In genomic region chr6:113343940-113344339, GRCh38 we compare ENCODE assay signal across 21 cellular contexts.
"Had no signal": no experiment of that assay in that cellular context is flagged by ENCODE, and none has a peak within 500 bp of the region (broad histone marks: within the 10 kb centered on the region; RNA-seq: fewer than 3 reads in every experiment).

No MANE protein-coding gene starts in this region.

- H3K27me3 ChIP-seq: brain microvascular endothelial cell had no signal

- H3K27ac Mint-ChIP-seq: activated CD4-positive, alpha-beta memory T cell treated with anti-CD3 and anti-CD28 coated beads for 36 hours; activated CD4-positive, alpha-beta T cell treated with anti-CD3 and anti-CD28 coated beads, Interleukin-2, amount 10 ng/mL, durations not matched to agents 7 days and 5 days; activated naive CD4-positive, alpha-beta T cell treated with anti-CD3 and anti-CD28 coated beads, Interleukin-2, amount 10 ng/mL, durations not matched to agents 7 days and 5 days; activated naive CD8-positive, alpha-beta T cell treated with anti-CD3 and anti-CD28 coated beads for 36 hours; activated T-cell treated with anti-CD3 and anti-CD28 coated beads, Interleukin-2, amount 50 U/mL, for 72 hours; activated T-helper 2 cell treated with anti-CD3 and anti-CD28 coated beads, Interferon-gamma antibody, Interleukin-2, Interleukin-4, amounts not matched to agents 10 μg/mL and 5 μg/mL and 100 μg/mL, durations not matched to agents 14 hours and 24 hours and 36 hours; T-helper 1 cell treated with Interleukin-12 subunit alpha and Interleukin-12 subunit beta and Interleukin-4 antibody, amounts not matched to agents 30 μg/mL and 1 μg/mL, for 36 hours had no signal

- H3K36me3 ChIP-seq: brain microvascular endothelial cell had no signal

- H3K4me3 Mint-ChIP-seq: activated CD4-positive, alpha-beta memory T cell treated with anti-CD3 and anti-CD28 coated beads for 36 hours; activated CD4-positive, alpha-beta T cell treated with anti-CD3 and anti-CD28 coated beads, Interleukin-2, amount 10 ng/mL, durations not matched to agents 7 days and 5 days; activated naive CD4-positive, alpha-beta T cell treated with anti-CD3 and anti-CD28 coated beads, Interleukin-2, amount 10 ng/mL, durations not matched to agents 7 days and 5 days; activated naive CD8-positive, alpha-beta T cell treated with anti-CD3 and anti-CD28 coated beads for 36 hours; activated T-cell treated with anti-CD3 and anti-CD28 coated beads, Interleukin-2, amount 50 U/mL, for 72 hours; T-helper 1 cell treated with Interleukin-12 subunit alpha and Interleukin-12 subunit beta and Interleukin-4 antibody, amounts not matched to agents 30 μg/mL and 1 μg/mL, for 36 hours had no signal

- DNase-seq: activated CD4-positive, alpha-beta memory T cell treated with anti-CD3 and anti-CD28 coated beads for 36 hours; activated CD4-positive, alpha-beta T cell treated with anti-CD3 and anti-CD28 coated beads, Interleukin-2, amount 10 ng/mL, durations not matched to agents 7 days and 5 days; activated CD4-positive, CD25-positive, alpha-beta regulatory T cell; activated CD8-positive, alpha-beta memory T cell treated with anti-CD3 and anti-CD28 coated beads for 24 hours; activated gamma-delta T cell treated with Interleukin-2 at 50 U/mL for 16 hours; activated naive CD4-positive, alpha-beta T cell treated with anti-CD3 and anti-CD28 coated beads, Interleukin-2, amount 10 ng/mL, durations not matched to agents 7 days and 5 days; activated naive CD8-positive, alpha-beta T cell treated with anti-CD3 and anti-CD28 coated beads for 36 hours; activated T-cell treated with anti-CD3 and anti-CD28 coated beads for 4 hours; activated T-cell treated with anti-CD3 and anti-CD28 coated beads, Interleukin-2, amount 50 U/mL, for 72 hours; brain microvascular endothelial cell; cerebellar nuclear complex; MM.1S; NCI-H1105; NCI-H1436; NCI-H1694 treated with DMSO at 0.1 percent for 48 hours; NCI-H2029 treated with DMSO at 0.1 percent for 48 hours; NCI-H446; NCI-H524; SHP77 had no signal

- H3K4me1 Mint-ChIP-seq: activated CD4-positive, alpha-beta T cell treated with anti-CD3 and anti-CD28 coated beads, Interleukin-2, amount 10 ng/mL, durations not matched to agents 7 days and 5 days; activated naive CD4-positive, alpha-beta T cell treated with anti-CD3 and anti-CD28 coated beads, Interleukin-2, amount 10 ng/mL, durations not matched to agents 7 days and 5 days; activated naive CD8-positive, alpha-beta T cell treated with anti-CD3 and anti-CD28 coated beads for 36 hours had no signal

- H3K27me3 Mint-ChIP-seq: activated CD4-positive, alpha-beta memory T cell treated with anti-CD3 and anti-CD28 coated beads for 36 hours; activated CD4-positive, alpha-beta T cell treated with anti-CD3 and anti-CD28 coated beads, Interleukin-2, amount 10 ng/mL, durations not matched to agents 7 days and 5 days; activated naive CD4-positive, alpha-beta T cell treated with anti-CD3 and anti-CD28 coated beads, Interleukin-2, amount 10 ng/mL, durations not matched to agents 7 days and 5 days had no signal

- H3K36me3 Mint-ChIP-seq: activated CD4-positive, alpha-beta memory T cell treated with anti-CD3 and anti-CD28 coated beads for 36 hours; activated naive CD4-positive, alpha-beta T cell treated with anti-CD3 and anti-CD28 coated beads, Interleukin-2, amount 10 ng/mL, durations not matched to agents 7 days and 5 days; activated naive CD8-positive, alpha-beta T cell treated with anti-CD3 and anti-CD28 coated beads for 36 hours had no signal

- ATAC-seq: activated T-cell treated with anti-CD3 and anti-CD28 coated beads, Interleukin-2, amount 50 U/mL, for 72 hours had no signal

- H3K27ac ChIP-seq: brain microvascular endothelial cell had no signal

- H3K9me3 Mint-ChIP-seq: activated CD4-positive, alpha-beta memory T cell treated with anti-CD3 and anti-CD28 coated beads for 36 hours; activated CD4-positive, alpha-beta T cell treated with anti-CD3 and anti-CD28 coated beads, Interleukin-2, amount 10 ng/mL, durations not matched to agents 7 days and 5 days; activated naive CD4-positive, alpha-beta T cell treated with anti-CD3 and anti-CD28 coated beads, Interleukin-2, amount 10 ng/mL, durations not matched to agents 7 days and 5 days; activated naive CD8-positive, alpha-beta T cell treated with anti-CD3 and anti-CD28 coated beads for 36 hours; activated T-helper 2 cell treated with anti-CD3 and anti-CD28 coated beads, Interferon-gamma antibody, Interleukin-2, Interleukin-4, amounts not matched to agents 10 μg/mL and 5 μg/mL and 100 μg/mL, durations not matched to agents 14 hours and 24 hours and 36 hours; T-helper 1 cell treated with Interleukin-12 subunit alpha and Interleukin-12 subunit beta and Interleukin-4 antibody, amounts not matched to agents 30 μg/mL and 1 μg/mL, for 36 hours had no signal
